ENCODE assay signal across 17 cellular contexts in the genomic region with DNA sequence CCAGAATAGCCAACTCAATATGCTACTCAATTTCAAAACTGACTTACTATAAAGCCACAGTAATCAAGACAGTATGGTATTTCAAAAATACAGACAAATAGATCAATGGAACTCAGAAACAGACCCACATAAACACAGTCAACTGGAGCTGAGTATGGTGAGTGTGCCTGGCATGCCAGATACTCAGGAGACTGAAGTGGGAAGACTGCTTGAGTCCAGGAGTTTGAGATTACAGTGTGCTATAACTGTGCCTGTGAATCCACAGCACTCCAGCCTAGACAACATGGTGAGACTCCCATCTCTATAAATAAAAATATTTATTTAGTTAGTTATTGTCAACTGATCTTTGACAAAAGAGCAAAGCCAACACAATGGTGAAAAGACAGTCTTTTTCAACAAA.
"Had no signal": no experiment of that assay in that cellular context is flagged by ENCODE, and none has a peak within 500 bp of the region (broad histone marks: within the 10 kb centered on the region; RNA-seq: fewer than 3 reads in every experiment).

No MANE protein-coding gene starts in this region.

- DNase-seq: Karpas-422, KG1, MG63, NCI-H1092, NCI-H1105 treated with DMSO at 0.1 percent for 48 hours, NCI-H1436, NCI-H187, NCI-H2029, NCI-H2081 treated with DMSO at 0.1 percent for 48 hours, NCI-H2227 treated with DMSO at 0.1 percent for 48 hours, NCI-H524 treated with DMSO at 0.1 percent for 48 hours, NCI-H69, NCI-H774, RPMI8226, SIG-M5 had no signal

- H3K4me3 ChIP-seq: MG63 had no signal

- H3K27me3 ChIP-seq: MG63 had no signal

- H3K36me3 ChIP-seq: MG63 had no signal

- FAIRE-seq: RCC 7860 had no signal

- H3K27ac ChIP-seq: HL-60 had no signal

- H3K9me3 ChIP-seq: MG63 had no signal
